In the genomic region with DNA sequence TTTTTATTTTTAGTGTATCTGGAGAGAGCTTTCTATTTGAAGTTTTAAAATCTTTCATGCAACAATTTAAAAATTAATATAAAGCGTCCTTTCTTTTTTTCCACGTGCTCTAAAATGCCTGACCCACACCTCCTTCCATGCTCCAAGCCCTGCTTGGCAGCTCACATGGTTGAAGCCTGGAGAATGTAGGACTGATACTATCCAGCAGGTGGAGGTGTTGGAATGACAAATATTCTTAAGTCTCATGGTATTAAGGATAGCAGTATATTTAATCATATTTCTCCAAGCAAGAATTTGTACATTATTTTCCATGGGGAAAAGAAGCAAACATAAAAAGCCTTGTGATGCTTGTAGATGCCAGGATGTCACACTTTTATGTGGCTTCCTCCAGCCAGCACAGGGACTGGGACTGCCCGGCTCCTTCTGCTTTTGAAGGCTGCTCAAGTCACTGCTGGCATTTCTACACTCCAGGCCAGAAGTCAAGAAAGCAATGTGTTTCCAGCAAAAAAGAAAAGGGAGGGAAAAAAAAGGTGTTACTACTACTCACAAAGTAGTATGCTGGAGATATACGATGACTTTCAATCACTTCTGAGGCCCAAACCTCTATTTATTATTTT, we compare ENCODE assay signal across 8 cellular contexts. TPM values are rescaled to one million over a fixed set of nuclear protein-coding genes. Genes with fewer than 3 reads are reported as not detected.
A peak's percentile ranks its signal among the peaks of the same experiment; 100 is the strongest.
DNase-seq lines count a peak whose midpoint lies in the region; ATAC-seq and TF ChIP-seq lines count a peak whose summit lies in the region.

No MANE protein-coding gene starts in this region.

- H3K4me1 ChIP-seq in adrenal gland (replicated peaks in 1 of 2) (no peaks in the 10 kb centered on the region), right cardiac atrium (ENCODE audit: control insufficient read depth, insufficient read depth, low read length) (no peaks in the 10 kb centered on the region), stomach (peaks cover 0 to 4% (median 0%) of the 10 kb centered on the region in 4 donors)

- no peak for TF ChIP-seq POLR2A in NB4 (IDR thresholded peaks at IDR 0.05; ENCODE audit: extremely low read depth, insufficient read length)
- TF ChIP-seq POLR2A in adrenal gland (IDR thresholded peaks at IDR 0.05) = no peak
- no peak for TF ChIP-seq POLR2A in stomach (IDR thresholded peaks at IDR 0.05)

- H3K4me3 ChIP-seq in NB4 (ENCODE audit: low read depth, low read length) (no peak overlapping the region), adrenal gland (no peak overlapping the region), right cardiac atrium (ENCODE audit: low read length) (no peak overlapping the region), stomach (no peak overlapping the region)

- ATAC-seq in GM18868 (IDR thresholded peaks at IDR 0.05; ENCODE audit: unreplicated experiment) (peak; percentile 68), right cardiac atrium (peak; percentile 64 to 79)

- intact Hi-C loops in adrenal gland (cut with DNase I) = loop anchor here (5.0 to 10.0 kb wide), 2 partner anchors 219 to 222 kb away; no protein-coding TSS in a partner anchor
- intact Hi-C loops in right cardiac atrium (cut with DNase I) = loop anchor here (5.0 to 10.0 kb wide), 3 partner anchors 91 to 222 kb away; no protein-coding TSS in a partner anchor
- intact Hi-C loops in stomach (cut with DNase I; ENCODE audit: low total_unique reads) = no loop called here

- WGBS in adrenal gland, 4 donors = 69 to 80% (median 76%) methylated on average over 4 of the region's 4 CpGs
- whole genome bisulfite sequencing in right cardiac atrium = 79% methylated on average over 4 of the region's 4 CpGs
- WGBS in stomach, 5 donors = 55 to 72% (median 65%) methylated on average over 4 of the region's 4 CpGs

- TF ChIP-seq EP300 in stomach (IDR thresholded peaks at IDR 0.05) = no peak

- H3K27me3 ChIP-seq in adrenal gland = no peaks in the 10 kb centered on the region
- H3K27me3 ChIP-seq in right cardiac atrium (ENCODE audit: control insufficient read depth, insufficient read depth) = no peaks in the 10 kb centered on the region
- no peaks in the 10 kb centered on the region for H3K27me3 ChIP-seq in stomach

- H3K36me3 ChIP-seq in adrenal gland (replicated peaks in 1 of 2) = peaks cover 0 to 25% of the 10 kb centered on the region in 2 donors
- peaks cover 25 to 93% (median 91%) of the 10 kb centered on the region in 4 donors for H3K36me3 ChIP-seq in stomach

- H3K9me3 ChIP-seq in adrenal gland (replicated peaks in 1 of 3) (no peaks in the 10 kb centered on the region), right cardiac atrium (ENCODE audit: control insufficient read depth, low read length) (no peaks in the 10 kb centered on the region), stomach (no peaks in the 10 kb centered on the region)

- peak; percentile 31 for TF ChIP-seq CTCF in NB4 (IDR thresholded peaks at IDR 0.05; ENCODE audit: low read depth, low read length)
- peak; percentile 36 to 77 (median 70) for TF ChIP-seq CTCF in adrenal gland (IDR thresholded peaks at IDR 0.05)
- peak in 5 of 7 experiments; percentile 26 to 68 (median 56) for TF ChIP-seq CTCF in stomach (IDR thresholded peaks at IDR 0.05)

- DNase-seq in Ammon's horn (ENCODE audit: low spot score) (peak; percentile 24), NB4 (ENCODE audit: low read depth) (peak; percentile 59), adrenal gland (peak; percentile 25 to 77 (median 45)), right cardiac atrium (no peak), stomach (peak; percentile 37), CD1c-positive myeloid dendritic cell (ENCODE audit: extremely low spot score) (no peak)
- no peak for DNase-seq in activated naive CD4-positive, alpha-beta T cell (lab: John Stamatoyannopoulos, UW)

- H3K27ac ChIP-seq in adrenal gland (no peak overlapping the region), right cardiac atrium (ENCODE audit: low read length) (no peak overlapping the region), stomach (no peak overlapping the region)

RNA-seq across cellular contexts. Expression of a gene that starts 49.7 kb away (rescaled TPM):
- total RNA-seq in adrenal gland (10 to 100 TPM; 18.5 to 39.6 (median 34.2) TPM), right cardiac atrium (100 to 1,000 TPM; 124 to 214 (median 175) TPM), stomach (100 to 1,000 TPM in 1 of 5 donors, 10 to 100 TPM in 4; 25.5 to 110 (median 84.2) TPM)
- polyA plus RNA-seq in adrenal gland (10 to 100 TPM; 11.1 to 43.0 (median 19.7) TPM), right cardiac atrium (180 TPM), stomach (10 to 100 TPM; 53.0 to 76.7 (median 57.8) TPM)

RNA-seq across cellular contexts. Expression of a gene that starts 50.2 kb away (rescaled TPM):
- total RNA-seq in adrenal gland (10 to 100 TPM in 7 of 8 donors, 1 to 10 TPM in 1; 9.3 to 23.8 (median 15.8) TPM), right cardiac atrium (10 to 100 TPM; 28.4 to 41.3 (median 34.4) TPM), stomach (10 to 100 TPM in 4 of 5 donors, 1 to 10 TPM in 1; 2.6 to 39.8 (median 33.3) TPM)
- polyA plus RNA-seq in adrenal gland (10 to 100 TPM in 1 of 3 donors, 1 to 10 TPM in 2; 5.4 to 20.0 (median 7.0) TPM), right cardiac atrium (23.7 TPM), stomach (10 to 100 TPM; 11.5 to 27.2 (median 13.7) TPM)

RNA-seq across cellular contexts. Expression of a gene that starts 57.8 kb away (rescaled TPM):
- total RNA-seq in adrenal gland (100 to 1,000 TPM in 1 of 8 donors, 10 to 100 TPM in 7; 19.3 to 119 (median 45.3) TPM), right cardiac atrium (10 to 100 TPM in 2 of 4 donors, 1 to 10 TPM in 2; 6.9 to 15.2 (median 10.4) TPM), stomach (10 to 100 TPM in 4 of 5 donors, 1 to 10 TPM in 1; 3.6 to 74.5 (median 50.0) TPM)
- polyA plus RNA-seq in adrenal gland (10 to 100 TPM; 53.6 to 71.4 (median 68.2) TPM), right cardiac atrium (16.1 TPM), stomach (10 to 100 TPM; 27.5 to 41.5 (median 29.4) TPM)

Comparison
In these comparisons a context has a peak if more than half of its experiments do, and no peak if none do; other contexts are left out.
1. DNase-seq: peak in Ammon's horn (single experiment), NB4 (single experiment), adrenal gland (7 of 7) and stomach (single experiment); none in right cardiac atrium (0 of 3), CD1c-positive myeloid dendritic cell (single experiment) and activated naive CD4-positive, alpha-beta T cell (0 of 4).
2. Peak in every context shown above with its lines, with median percentiles within 50 percentile points of each other: CTCF ChIP-seq.